1 cellular context compared by ENCODE assay signal in the genomic region with DNA sequence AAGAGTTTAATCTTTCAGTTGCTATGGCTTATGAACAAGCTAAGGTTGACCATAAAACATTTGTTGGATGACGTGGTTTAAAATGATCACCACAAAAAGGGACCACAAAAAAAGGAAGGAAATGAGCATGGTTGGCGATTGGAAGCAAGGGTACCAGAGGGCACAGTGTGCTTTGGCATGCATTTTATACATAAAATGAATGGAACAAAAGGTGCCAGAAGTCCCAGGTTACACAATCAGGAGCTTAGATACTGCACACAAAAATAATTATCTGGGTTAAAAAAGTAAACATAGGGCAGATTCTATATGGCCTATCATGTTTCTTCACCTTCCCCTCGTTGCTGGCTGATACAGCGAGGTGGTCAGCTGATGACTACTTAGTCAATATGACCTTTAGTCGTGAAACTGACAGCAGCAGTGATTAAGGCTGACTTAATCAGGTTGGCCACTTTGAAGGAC.
TF ChIP-seq lines count a peak whose summit lies in the region.

No MANE protein-coding gene starts in this region.

TF ChIP-seq in IMR-90, 13 proteins besides CTCF, POLR2A, EP300 and RAD21:
- TF ChIP-seq CEBPB (IDR thresholded peaks at IDR 0.05; ENCODE audit: low read depth, low read length): peak; percentile 37; the same call in 1 of the 2 replicates
- TF ChIP-seq NFE2L2 (IDR thresholded peaks at IDR 0.05; ENCODE audit: low read depth, low read length): no peak
- TF ChIP-seq SMC3 (IDR thresholded peaks at IDR 0.05; ENCODE audit: low read depth, low read length): no peak
- TF ChIP-seq, protein P1, sequence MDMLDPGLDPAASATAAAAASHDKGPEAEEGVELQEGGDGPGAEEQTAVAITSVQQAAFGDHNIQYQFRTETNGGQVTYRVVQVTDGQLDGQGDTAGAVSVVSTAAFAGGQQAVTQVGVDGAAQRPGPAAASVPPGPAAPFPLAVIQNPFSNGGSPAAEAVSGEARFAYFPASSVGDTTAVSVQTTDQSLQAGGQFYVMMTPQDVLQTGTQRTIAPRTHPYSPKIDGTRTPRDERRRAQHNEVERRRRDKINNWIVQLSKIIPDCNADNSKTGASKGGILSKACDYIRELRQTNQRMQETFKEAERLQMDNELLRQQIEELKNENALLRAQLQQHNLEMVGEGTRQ (IDR thresholded peaks at IDR 0.05; ENCODE audit: low read depth, low read length): peak; percentile 30; the same call in 1 of the 2 replicates
TF ChIP-seq in IMR-90: peak in this region for 2.
